ENCODE assay signal across 24 cellular contexts in genomic region chr5:107368593-107368992, GRCh38.
DNase-seq lines count a peak whose midpoint lies in the region; ATAC-seq and TF ChIP-seq lines count a peak whose summit lies in the region.
"Had no signal": no experiment of that assay in that cellular context is flagged by ENCODE, and none has a peak within 500 bp of the region (broad histone marks: within the 10 kb centered on the region; RNA-seq: fewer than 3 reads in every experiment).

No MANE protein-coding gene starts in this region.

- H3K4me1 ChIP-seq in H9 (ENCODE audit: insufficient read depth, low read length), result peaks cover 7% of the 10 kb centered on the region
- H3K4me1 ChIP-seq in psoas muscle, result no peaks in the 10 kb centered on the region
- H3K4me1 ChIP-seq: BE2C had no signal

- H2BK120ac ChIP-seq in H9 (ENCODE audit: low read depth, low read length, poor library complexity, severe bottlenecking), result peak overlapping the region; percentile 28

- H3K4ac ChIP-seq in H9 (ENCODE audit: low read depth, low read length), result no peak overlapping the region

- H2BK15ac ChIP-seq in H9 (ENCODE audit: low read depth, low read length), result no peak overlapping the region

- H3K14ac ChIP-seq in H9 (ENCODE audit: insufficient read depth, low read length), result no peak overlapping the region

- no peak overlapping the region for H2AFZ ChIP-seq in H9 (ENCODE audit: low read length)

- H4K5ac ChIP-seq in H9 (ENCODE audit: insufficient read length, low read depth, low read length), result no peak overlapping the region

- no peaks in the 10 kb centered on the region for H3K27me3 Mint-ChIP-seq in H9 (ENCODE audit: low read depth)
- H3K27me3 Mint-ChIP-seq: CD8-positive, alpha-beta memory T cell had no signal

- H3T11ph ChIP-seq in H9 (ENCODE audit: low read length), result no peak overlapping the region

- H4K20me1 ChIP-seq in H9 (ENCODE audit: control insufficient read depth, insufficient read depth, insufficient read length), result no peaks in the 10 kb centered on the region
- H4K20me1 ChIP-seq: BLaER1 treated with 17β-estradiol and CSF1 and Interleukin-3, amounts not matched to agents 10 nM and 100 nM had no signal

- no peak overlapping the region for H3K9ac ChIP-seq in H9 (ENCODE audit: extremely low read depth, insufficient read length, low read length)
- H3K9ac ChIP-seq: BLaER1 treated with 17β-estradiol and CSF1 and Interleukin-3, amounts not matched to agents 10 nM and 100 nM had no signal

- H3K4me3 Mint-ChIP-seq in H9, result no peak overlapping the region
- H3K4me3 Mint-ChIP-seq: CD14-positive monocyte; CD4-positive, alpha-beta T cell; CD8-positive, alpha-beta memory T cell had no signal

- H3K27ac Mint-ChIP-seq in H9, result peak overlapping the region in 1 of 3 experiments; percentile 75; a peak in 2 of 7 replicates
- H3K27ac Mint-ChIP-seq: CD14-positive monocyte; CD4-positive, alpha-beta T cell; CD8-positive, alpha-beta memory T cell had no signal

- H3K4me1 Mint-ChIP-seq in H9, result peaks cover 36 to 51% of the 10 kb centered on the region in 2 experiments

- no peak overlapping the region for H4K91ac ChIP-seq in H9 (ENCODE audit: insufficient read length, low read depth, low read length)

- H4K8ac ChIP-seq in H9 (replicated peaks; ENCODE audit: insufficient read length, low read depth, low read length), result no peak overlapping the region

- H2BK12ac ChIP-seq in H9 (ENCODE audit: insufficient read length, low read depth, low read length), result no peak overlapping the region

- no peak for TF ChIP-seq CTCF in H9 (conservative IDR thresholded peaks at IDR 0.05)
- TF ChIP-seq CTCF in psoas muscle (IDR thresholded peaks at IDR 0.05), result no peak

- DNase-seq in H9 (no peak), mucosa of gallbladder (ENCODE audit: low spot score) (peak; percentile 18), psoas muscle (no peak), NCI-H1694 treated with DMSO at 0.1 percent for 48 hours (lab: John Stamatoyannopoulos, UW) (no peak), NCI-H187 treated with DMSO at 0.1 percent for 48 hours (lab: John Stamatoyannopoulos, UW) (no peak)
- DNase-seq: 8988T; ACHN; AML-193; BE2C; CD4-positive, alpha-beta T cell; CD8-positive, alpha-beta memory T cell; DMS 273 treated with DMSO at 0.1 percent for 48 hours; DMS79; EL; GDM1; GOT3; H7 had no signal

- intact Hi-C loops in psoas muscle (cut with DNase I), result no loop called here

- no peaks in the 10 kb centered on the region for H3K23me2 ChIP-seq in H9 (ENCODE audit: insufficient read length, low read depth, low read length, poor library complexity, severe bottlenecking)

- H3K56ac ChIP-seq in H9 (ENCODE audit: insufficient read length, low read depth, low read length), result no peak overlapping the region

- no peaks in the 10 kb centered on the region for H3K9me3 Mint-ChIP-seq in H9
- H3K9me3 Mint-ChIP-seq: CD4-positive, alpha-beta T cell; CD8-positive, alpha-beta memory T cell had no signal

- no peak overlapping the region for H2BK20ac ChIP-seq in H9 (ENCODE audit: low read depth, low read length, poor library complexity, severe bottlenecking)

- H3K9me3 ChIP-seq in H9 (ENCODE audit: control insufficient read depth, low read depth, low read length), result no peaks in the 10 kb centered on the region
- H3K9me3 ChIP-seq in psoas muscle, result no peaks in the 10 kb centered on the region
- H3K9me3 ChIP-seq: A549; BE2C; BLaER1 treated with 17β-estradiol and CSF1 and Interleukin-3, amounts not matched to agents 10 nM and 100 nM had no signal

- no peaks in the 10 kb centered on the region for H3K79me2 ChIP-seq in H9 (ENCODE audit: insufficient read depth, low read length)

- ATAC-seq in esophagus mucosa (peak; percentile 83), GM21447 (IDR thresholded peaks at IDR 0.05; ENCODE audit: unreplicated experiment) (no peak), psoas muscle (no peak)
- ATAC-seq: A549, GM12878, HCT116 had no signal

- no peak overlapping the region for H2BK5ac ChIP-seq in H9 (ENCODE audit: insufficient read length, low read length)

- no peak overlapping the region for H3K18ac ChIP-seq in H9 (ENCODE audit: insufficient read length, low read depth, low read length)

- no CpG with 5 or more reads among the region's 7 CpGs for WGBS in H9 (ENCODE audit: extremely low coverage, insufficient read length, low lambda C conversion rate)
- WGBS in psoas muscle, 3 donors, result 60 to 64% (median 61%) methylated on average over 7 of the region's 7 CpGs

- H2AK5ac ChIP-seq in H9 (ENCODE audit: insufficient read length, low read length), result no peak overlapping the region

- no peak overlapping the region for H3K23ac ChIP-seq in H9 (ENCODE audit: insufficient read length, low read depth, low read length)

- no peak overlapping the region for H3K4me2 ChIP-seq in H9 (ENCODE audit: insufficient read depth, insufficient read length, low read length)
- H3K4me2 ChIP-seq: A549; BLaER1 treated with 17β-estradiol and CSF1 and Interleukin-3, amounts not matched to agents 10 nM and 100 nM had no signal

- no peak overlapping the region for H3K27ac ChIP-seq in H9 (ENCODE audit: insufficient read length, low read depth, low read length)
- no peak overlapping the region for H3K27ac ChIP-seq in psoas muscle
- H3K27ac ChIP-seq: BLaER1 treated with 17β-estradiol and CSF1 and Interleukin-3, amounts not matched to agents 10 nM and 100 nM had no signal

- H3K36me3 Mint-ChIP-seq in H9 (ENCODE audit: insufficient read depth in 1 of 3, low read depth in 3 of 3), result no peaks in the 10 kb centered on the region
- H3K36me3 Mint-ChIP-seq: CD8-positive, alpha-beta memory T cell had no signal

- H3K79me1 ChIP-seq in H9 (ENCODE audit: insufficient read depth, low read depth, low read length, poor library complexity, severe bottlenecking), result no peaks in the 10 kb centered on the region

- no peak overlapping the region for H3K4me3 ChIP-seq in psoas muscle
- H3K4me3 ChIP-seq: A549; BLaER1 treated with 17β-estradiol and CSF1 and Interleukin-3, amounts not matched to agents 10 nM and 100 nM; GM12878 had no signal

- no peaks in the 10 kb centered on the region for H3K36me3 ChIP-seq in psoas muscle (ENCODE audit: insufficient read depth in 1 of 2, low read depth in 1 of 2)
- H3K36me3 ChIP-seq: BE2C; BLaER1 treated with 17β-estradiol and CSF1 and Interleukin-3, amounts not matched to agents 10 nM and 100 nM had no signal

- H3K27me3 ChIP-seq in H9 (ENCODE audit: insufficient read depth, low read length) (no peaks in the 10 kb centered on the region), psoas muscle (ENCODE audit: insufficient read depth in 3 of 3, low read length in 2 of 3) (no peaks in the 10 kb centered on the region)
- H3K27me3 ChIP-seq: BE2C; BLaER1 treated with 17β-estradiol and CSF1 and Interleukin-3, amounts not matched to agents 10 nM and 100 nM had no signal
